In genomic region chr11:126718319-126718718, GRCh38 we compare ENCODE assay signal across 25 cellular contexts.
A peak's percentile ranks its signal among the peaks of the same experiment; 100 is the strongest.
DNase-seq lines count a peak whose midpoint lies in the region; ATAC-seq and TF ChIP-seq lines count a peak whose summit lies in the region.
"Had no signal": no experiment of that assay in that cellular context is flagged by ENCODE, and none has a peak within 500 bp of the region (broad histone marks: within the 10 kb centered on the region; RNA-seq: fewer than 3 reads in every experiment).

No MANE protein-coding gene starts in this region.

- H3K18ac ChIP-seq in trophoblast cell (ENCODE audit: low read length): no peak overlapping the region
- H3K18ac ChIP-seq in H9 (ENCODE audit: insufficient read length, low read depth, low read length): no peak overlapping the region

- no peaks in the 10 kb centered on the region for H3K9me3 Mint-ChIP-seq in H9
- H3K9me3 Mint-ChIP-seq: activated T-helper 2 cell treated with anti-CD3 and anti-CD28 coated beads, Interferon-gamma antibody, Interleukin-2, Interleukin-4, amounts not matched to agents 10 μg/mL and 5 μg/mL and 100 μg/mL, durations not matched to agents 14 hours and 24 hours and 36 hours; endodermal cell had no signal

- no peak overlapping the region for H3K14ac ChIP-seq in trophoblast cell (ENCODE audit: low read length)
- H3K14ac ChIP-seq in H9 (ENCODE audit: insufficient read depth, low read length): no peak overlapping the region

- H4K8ac ChIP-seq in trophoblast cell (ENCODE audit: low read depth, low read length): no peak overlapping the region
- no peak overlapping the region for H4K8ac ChIP-seq in H9 (replicated peaks; ENCODE audit: insufficient read length, low read depth, low read length)

- H2BK15ac ChIP-seq in H9 (ENCODE audit: low read depth, low read length): no peak overlapping the region

- H2AK5ac ChIP-seq in trophoblast cell (ENCODE audit: low read length) (no peak overlapping the region), H9 (ENCODE audit: insufficient read length, low read length) (no peak overlapping the region)

- H3K23me2 ChIP-seq in H9 (ENCODE audit: insufficient read length, low read depth, low read length, poor library complexity, severe bottlenecking): no peaks in the 10 kb centered on the region

- H3K27ac ChIP-seq in trophoblast cell (ENCODE audit: low read depth, low read length) (no peak overlapping the region), H9 (ENCODE audit: insufficient read length, low read depth, low read length) (no peak overlapping the region)
- H3K27ac ChIP-seq: brain microvascular endothelial cell, colonic mucosa, HL-60, pancreas, thoracic aorta had no signal

- TF ChIP-seq CTCF in H9 (conservative IDR thresholded peaks at IDR 0.05): no peak

- no CpG with 5 or more reads among the region's 4 CpGs for WGBS in trophoblast cell (ENCODE audit: extremely low coverage, insufficient coverage, insufficient read length)
- WGBS in H9 (ENCODE audit: extremely low coverage, insufficient read length, low lambda C conversion rate): no CpG with 5 or more reads among the region's 4 CpGs

- peaks cover 11 to 17% of the 10 kb centered on the region in 2 experiments for H3K4me1 Mint-ChIP-seq in H9
- H3K4me1 Mint-ChIP-seq: endodermal cell, IgD-negative memory B cell, naive B cell had no signal

- H3K36me3 Mint-ChIP-seq in H9 (ENCODE audit: insufficient read depth in 1 of 3, low read depth in 3 of 3): no peaks in the 10 kb centered on the region
- H3K36me3 Mint-ChIP-seq: IgD-negative memory B cell; naive B cell; stimulated activated effector memory CD8-positive, alpha-beta T cell treated with anti-CD3 and anti-CD28 coated beads, Interleukin-12 subunit alpha, Interleukin-12 subunit beta, amount 100 ng/mL, for 72 hours had no signal

- H3K4ac ChIP-seq in trophoblast cell (ENCODE audit: low read depth, low read length) (no peak overlapping the region), H9 (ENCODE audit: low read depth, low read length) (no peak overlapping the region)

- H3K4me1 ChIP-seq in trophoblast cell (ENCODE audit: control insufficient read depth in 1 of 2, insufficient read depth in 2 of 2, low read length in 2 of 2) (no peaks in the 10 kb centered on the region), H9 (ENCODE audit: insufficient read depth, low read length) (no peaks in the 10 kb centered on the region)
- H3K4me1 ChIP-seq: colonic mucosa, pancreas had no signal

- H3K9ac ChIP-seq in trophoblast cell (ENCODE audit: low read length): no peak overlapping the region
- H3K9ac ChIP-seq in H9 (ENCODE audit: extremely low read depth, insufficient read length, low read length): no peak overlapping the region

- no peak overlapping the region for H4K5ac ChIP-seq in H9 (ENCODE audit: insufficient read length, low read depth, low read length)

- no peak overlapping the region for H3K23ac ChIP-seq in trophoblast cell (ENCODE audit: low read length)
- H3K23ac ChIP-seq in H9 (ENCODE audit: insufficient read length, low read depth, low read length): no peak overlapping the region

- H2BK120ac ChIP-seq in trophoblast cell (ENCODE audit: insufficient read depth, low read length, poor library complexity) (no peak overlapping the region), H9 (ENCODE audit: low read depth, low read length, poor library complexity, severe bottlenecking) (no peak overlapping the region)

- no peak for ATAC-seq in GM19467 (IDR thresholded peaks at IDR 0.05; ENCODE audit: unreplicated experiment)
- ATAC-seq: pancreas; sciatic nerve; stimulated activated effector memory CD8-positive, alpha-beta T cell treated with anti-CD3 and anti-CD28 coated beads, Interleukin-12 subunit alpha, Interleukin-12 subunit beta, amount 100 ng/mL, for 72 hours had no signal

- H4K20me1 ChIP-seq in H9 (ENCODE audit: control insufficient read depth, insufficient read depth, insufficient read length): no peaks in the 10 kb centered on the region

- no peak overlapping the region for H3T11ph ChIP-seq in H9 (ENCODE audit: low read length)

- H3K4me3 ChIP-seq in trophoblast cell (ENCODE audit: low read depth, low read length): no peak overlapping the region
- H3K4me3 ChIP-seq: colonic mucosa, pancreas, thoracic aorta had no signal

- no peaks in the 10 kb centered on the region for H3K36me3 ChIP-seq in trophoblast cell (ENCODE audit: control insufficient read depth in 1 of 2, insufficient read depth in 2 of 2, low read length in 2 of 2)
- H3K36me3 ChIP-seq: brain microvascular endothelial cell, colonic mucosa, pancreas, thoracic aorta had no signal

- H3K79me1 ChIP-seq in trophoblast cell (ENCODE audit: low read length): no peaks in the 10 kb centered on the region
- H3K79me1 ChIP-seq in H9 (ENCODE audit: insufficient read depth, low read depth, low read length, poor library complexity, severe bottlenecking): no peaks in the 10 kb centered on the region

- no peak overlapping the region for H3K4me3 Mint-ChIP-seq in H9
- H3K4me3 Mint-ChIP-seq: endodermal cell; IgD-negative memory B cell; naive B cell; stimulated activated effector memory CD8-positive, alpha-beta T cell treated with anti-CD3 and anti-CD28 coated beads, Interleukin-12 subunit alpha, Interleukin-12 subunit beta, amount 100 ng/mL, for 72 hours had no signal

- H3K4me2 ChIP-seq in trophoblast cell (ENCODE audit: low read length) (no peak overlapping the region), H9 (ENCODE audit: insufficient read depth, insufficient read length, low read length) (no peak overlapping the region)

- no peak overlapping the region for H2BK20ac ChIP-seq in H9 (ENCODE audit: low read depth, low read length, poor library complexity, severe bottlenecking)

- H2BK5ac ChIP-seq in trophoblast cell (ENCODE audit: low read depth, low read length, poor library complexity): no peak overlapping the region
- H2BK5ac ChIP-seq in H9 (ENCODE audit: insufficient read length, low read length): no peak overlapping the region

- H3K27me3 Mint-ChIP-seq in H9 (ENCODE audit: low read depth): peaks cover 9% of the 10 kb centered on the region

- peak overlapping the region in 1 of 3 experiments; percentile 42; a peak in 1 of 7 replicates for H3K27ac Mint-ChIP-seq in H9
- H3K27ac Mint-ChIP-seq: activated T-helper 2 cell treated with anti-CD3 and anti-CD28 coated beads, Interferon-gamma antibody, Interleukin-2, Interleukin-4, amounts not matched to agents 10 μg/mL and 5 μg/mL and 100 μg/mL, durations not matched to agents 14 hours and 24 hours and 36 hours; endodermal cell; IgD-negative memory B cell; naive B cell; stimulated activated effector memory CD8-positive, alpha-beta T cell treated with anti-CD3 and anti-CD28 coated beads, Interleukin-12 subunit alpha, Interleukin-12 subunit beta, amount 100 ng/mL, for 72 hours had no signal

- H3K56ac ChIP-seq in H9 (ENCODE audit: insufficient read length, low read depth, low read length): no peak overlapping the region

- H3K27me3 ChIP-seq in trophoblast cell (ENCODE audit: insufficient read depth, low read length) (no peaks in the 10 kb centered on the region), H9 (ENCODE audit: insufficient read depth, low read length) (no peaks in the 10 kb centered on the region)
- H3K27me3 ChIP-seq: brain microvascular endothelial cell, colonic mucosa, pancreas had no signal

- H2AFZ ChIP-seq in trophoblast cell (ENCODE audit: insufficient read depth, low read length, poor library complexity) (no peak overlapping the region), H9 (ENCODE audit: low read length) (no peak overlapping the region)

- H4K91ac ChIP-seq in trophoblast cell (ENCODE audit: low read depth, low read length) (no peak overlapping the region), H9 (ENCODE audit: insufficient read length, low read depth, low read length) (no peak overlapping the region)

- H3K9me3 ChIP-seq in trophoblast cell (ENCODE audit: insufficient read depth, low read depth, low read length) (no peaks in the 10 kb centered on the region), H9 (ENCODE audit: control insufficient read depth, low read depth, low read length) (no peaks in the 10 kb centered on the region)
- H3K9me3 ChIP-seq: colonic mucosa, pancreas, thoracic aorta had no signal

- no peak overlapping the region for H4K12ac ChIP-seq in trophoblast cell (ENCODE audit: low read depth, low read length)

- DNase-seq in COLO829 (ENCODE audit: low spot score) (peak; percentile 62), LHCN-M2 (ENCODE audit: low read depth) (peak; percentile 31), fibroblast of peridontal ligament (ENCODE audit: extremely low read depth) (peak; percentile 42), trophoblast cell (peak; percentile 12 to 44), C1 segment of cervical spinal cord (lab: John Stamatoyannopoulos, UW) (no peak), midbrain (lab: John Stamatoyannopoulos, UW) (no peak), H9 (no peak)
- DNase-seq: activated CD4-positive, alpha-beta T cell treated with anti-CD3 and anti-CD28 coated beads for 4 hours; brain microvascular endothelial cell; Calu3; colonic mucosa; endodermal cell; MM.1S; naive B cell; NCI-H146; NCI-H774; pancreas; SHP77 treated with DMSO at 0.1 percent for 48 hours had no signal

- H2BK12ac ChIP-seq in trophoblast cell (ENCODE audit: low read length) (no peak overlapping the region), H9 (ENCODE audit: insufficient read length, low read depth, low read length) (no peak overlapping the region)

- no peaks in the 10 kb centered on the region for H3K79me2 ChIP-seq in trophoblast cell (ENCODE audit: control insufficient read depth, insufficient read depth, low read length, poor library complexity)
- no peaks in the 10 kb centered on the region for H3K79me2 ChIP-seq in H9 (ENCODE audit: insufficient read depth, low read length)

Comparison
In these comparisons a context has a peak if more than half of its experiments do, and no peak if none do; other contexts are left out.
1. DNase-seq: peak in COLO829 (single experiment), LHCN-M2 (single experiment), fibroblast of peridontal ligament (single experiment) and trophoblast cell (2 of 2); none in C1 segment of cervical spinal cord (0 of 14), midbrain (single experiment) and H9 (single experiment).